Comparison of ENCODE assay signal across 25 cellular contexts in genomic region chr12:85440273-85440672, GRCh38.
DNase-seq lines count a peak whose midpoint lies in the region; ATAC-seq, FAIRE-seq and TF ChIP-seq lines count a peak whose summit lies in the region.
"Had no signal": no experiment of that assay in that cellular context is flagged by ENCODE, and none has a peak within 500 bp of the region (broad histone marks: within the 10 kb centered on the region; RNA-seq: fewer than 3 reads in every experiment).

No MANE protein-coding gene starts in this region.

- TF ChIP-seq POLR2A in A549 (IDR thresholded peaks at IDR 0.05; ENCODE audit: low read length) = no peak

- no peaks in the 10 kb centered on the region for H3K27me3 ChIP-seq in small intestine (ENCODE audit: control insufficient read depth in 2 of 2, insufficient read depth in 2 of 2, low read length in 2 of 2)

- no peaks in the 10 kb centered on the region for H3K9me3 Mint-ChIP-seq in activated T-helper 1 cell treated with anti-CD3 and anti-CD28 coated beads, Interleukin-12 subunit alpha, Interleukin-12 subunit beta, Interleukin-2, Interleukin-4 antibody, amounts not matched to agents 30 ng/mL and 10 ng/mL and 1 ng/mL, durations not matched to agents 14 hours and 24 hours and 36 hours

- TF ChIP-seq CTCF in A549 (IDR thresholded peaks at IDR 0.05) (no peak), VCaP (conservative IDR thresholded peaks at IDR 0.05) (no peak)

- H3K27ac Mint-ChIP-seq in activated T-helper 1 cell treated with anti-CD3 and anti-CD28 coated beads, Interleukin-12 subunit alpha, Interleukin-12 subunit beta, Interleukin-2, Interleukin-4 antibody, amounts not matched to agents 30 ng/mL and 10 ng/mL and 1 ng/mL, durations not matched to agents 14 hours and 24 hours and 36 hours = no peak overlapping the region
- H3K27ac Mint-ChIP-seq: B cell; CD4-positive, CD25-positive, alpha-beta regulatory T cell; HFFc6 had no signal

- no peaks in the 10 kb centered on the region for H3K27me3 Mint-ChIP-seq in activated T-helper 1 cell treated with anti-CD3 and anti-CD28 coated beads, Interleukin-12 subunit alpha, Interleukin-12 subunit beta, Interleukin-2, Interleukin-4 antibody, amounts not matched to agents 30 ng/mL and 10 ng/mL and 1 ng/mL, durations not matched to agents 14 hours and 24 hours and 36 hours (ENCODE audit: insufficient read depth)
- H3K27me3 Mint-ChIP-seq: CD4-positive, CD25-positive, alpha-beta regulatory T cell had no signal

- WGBS in A549 (ENCODE audit: missing lambda C conversion rate) = 11% methylated on average over 1 of the region's 1 CpG
- 9 to 44% (median 24%) methylated on average over 1 of the region's 1 CpG for WGBS in small intestine, 3 donors

- H3K36me3 ChIP-seq in small intestine (ENCODE audit: control insufficient read depth in 2 of 2, insufficient read depth in 2 of 2, low read length in 2 of 2) = no peaks in the 10 kb centered on the region

- FAIRE-seq in A549 (lab: Jason Lieb, UNC) (no peak), small intestine (lab: Jason Lieb, UNC) (no peak)
- FAIRE-seq: GM12878 had no signal

- no peak for TF ChIP-seq RAD21 in A549 (conservative IDR thresholded peaks at IDR 0.05 in 1 of 2, IDR thresholded peaks at IDR 0.05 in 1 of 2)

- H3K4me1 Mint-ChIP-seq in activated T-helper 1 cell treated with anti-CD3 and anti-CD28 coated beads, Interleukin-12 subunit alpha, Interleukin-12 subunit beta, Interleukin-2, Interleukin-4 antibody, amounts not matched to agents 30 ng/mL and 10 ng/mL and 1 ng/mL, durations not matched to agents 14 hours and 24 hours and 36 hours (ENCODE audit: low read depth) = no peaks in the 10 kb centered on the region
- H3K4me1 Mint-ChIP-seq: B cell; CD4-positive, CD25-positive, alpha-beta regulatory T cell had no signal

- peak overlapping the region; percentile 14; the same call in 1 of the 3 replicates for H3K4me2 ChIP-seq in A549

- peak in 1 of 2 experiments; percentile 63; a peak in 3 of 6 replicates for ATAC-seq in A549
- ATAC-seq in left colon = peak; percentile 91
- ATAC-seq: GM12878, PC-3 had no signal

- no peak for TF ChIP-seq EP300 in A549 (IDR thresholded peaks at IDR 0.05)

- POLR2A ChIA-PET in A549 (lab: Yijun Ruan, JAX) = no interaction called here

- DNase-seq in A549 (ENCODE audit: low read depth in 1 of 2, low spot score in 1 of 2) (peak in 1 of 2 experiments; percentile 26), left colon (no peak), small intestine (peak; percentile 82), CD1c-positive myeloid dendritic cell (ENCODE audit: extremely low spot score) (no peak), NOMO-1 treated with dmso at 0.1 percent for 144 hours (lab: John Stamatoyannopoulos, UW; ENCODE audit: unreplicated experiment) (no peak)
- DNase-seq in activated naive CD4-positive, alpha-beta T cell treated with Interleukin-2 at 50 U/mL for 16 hours = no peak
- no peak for DNase-seq in activated T-helper 1 cell treated with anti-CD3 and anti-CD28 coated beads, Interleukin-12 subunit alpha, Interleukin-12 subunit beta, Interleukin-2, Interleukin-4 antibody, amounts not matched to agents 30 ng/mL and 10 ng/mL and 1 ng/mL, durations not matched to agents 14 hours and 24 hours and 36 hours (ENCODE audit: low spot score)
- DNase-seq: CD4-positive, CD25-positive, alpha-beta regulatory T cell; DMS 273 treated with DMSO at 0.1 percent for 48 hours; DMS79 treated with DMSO at 0.1 percent for 48 hours; H7; HFFc6; KG1; NCI-H1105; NCI-H146; NCI-H2029; NCI-H2171; NCI-H446; NCI-H526; PC-3; SHP77 had no signal

- H3K9me3 ChIP-seq in A549 = 0 out of 3 replicates have a peak, but pooled peaks cover 2% of the 10 kb centered on the region
- H3K9me3 ChIP-seq in small intestine (ENCODE audit: control insufficient read depth, low read depth) = no peaks in the 10 kb centered on the region

- no peaks in the 10 kb centered on the region for H3K36me3 Mint-ChIP-seq in activated T-helper 1 cell treated with anti-CD3 and anti-CD28 coated beads, Interleukin-12 subunit alpha, Interleukin-12 subunit beta, Interleukin-2, Interleukin-4 antibody, amounts not matched to agents 30 ng/mL and 10 ng/mL and 1 ng/mL, durations not matched to agents 14 hours and 24 hours and 36 hours (ENCODE audit: low read depth)
- H3K36me3 Mint-ChIP-seq: CD4-positive, CD25-positive, alpha-beta regulatory T cell had no signal

- H3K27ac ChIP-seq in A549 = no peak overlapping the region
- peak overlapping the region; percentile 24 for H3K27ac ChIP-seq in VCaP
- H3K27ac ChIP-seq in small intestine (ENCODE audit: low read depth in 1 of 2, low read length in 1 of 2) = no peak overlapping the region
- H3K27ac ChIP-seq: HL-60 had no signal

- intact Hi-C loops in left colon (cut with DNase I, micrococcal nuclease) = no loop called here
- intact Hi-C loops in activated T-helper 1 cell treated with anti-CD3 and anti-CD28 coated beads, Interleukin-12 subunit alpha, Interleukin-12 subunit beta, Interleukin-2, Interleukin-4 antibody, amounts not matched to agents 30 ng/mL and 10 ng/mL and 1 ng/mL, durations not matched to agents 14 hours and 24 hours and 36 hours (cut with micrococcal nuclease) = no loop called here

- CTCF ChIA-PET in A549 (lab: Yijun Ruan, JAX) = interaction anchor here (1.0 to 2.7 kb wide), 3 partner anchors 8 to 284 kb away, joined by 4 to 20 read pairs (median 5); no protein-coding TSS in a partner anchor

- no peak overlapping the region for H3K4me3 Mint-ChIP-seq in activated T-helper 1 cell treated with anti-CD3 and anti-CD28 coated beads, Interleukin-12 subunit alpha, Interleukin-12 subunit beta, Interleukin-2, Interleukin-4 antibody, amounts not matched to agents 30 ng/mL and 10 ng/mL and 1 ng/mL, durations not matched to agents 14 hours and 24 hours and 36 hours
- H3K4me3 Mint-ChIP-seq: B cell; CD4-positive, CD25-positive, alpha-beta regulatory T cell; HFFc6 had no signal

- peaks cover 6% of the 10 kb centered on the region; the same call in 1 of the 3 replicates for H3K4me1 ChIP-seq in A549
- peaks cover 3% of the 10 kb centered on the region in 2 donors for H3K4me1 ChIP-seq in small intestine (ENCODE audit: control insufficient read depth in 2 of 2, insufficient read depth in 1 of 2, low read depth in 1 of 2, low read length in 1 of 2)

- H3K4me3 ChIP-seq in A549 (no peak overlapping the region), small intestine (ENCODE audit: low read depth in 1 of 2, low read length in 2 of 2) (no peak overlapping the region)
- H3K4me3 ChIP-seq: GM12878 had no signal

TF ChIP-seq in A549, 52 proteins besides CTCF, POLR2A, EP300 and RAD21:
- TF ChIP-seq MYC (IDR thresholded peaks at IDR 0.05; ENCODE audit: borderline replicate concordance, low read length) = no peak
- no peak for TF ChIP-seq PBX3 (IDR thresholded peaks at IDR 0.05)
